In the genomic region with DNA sequence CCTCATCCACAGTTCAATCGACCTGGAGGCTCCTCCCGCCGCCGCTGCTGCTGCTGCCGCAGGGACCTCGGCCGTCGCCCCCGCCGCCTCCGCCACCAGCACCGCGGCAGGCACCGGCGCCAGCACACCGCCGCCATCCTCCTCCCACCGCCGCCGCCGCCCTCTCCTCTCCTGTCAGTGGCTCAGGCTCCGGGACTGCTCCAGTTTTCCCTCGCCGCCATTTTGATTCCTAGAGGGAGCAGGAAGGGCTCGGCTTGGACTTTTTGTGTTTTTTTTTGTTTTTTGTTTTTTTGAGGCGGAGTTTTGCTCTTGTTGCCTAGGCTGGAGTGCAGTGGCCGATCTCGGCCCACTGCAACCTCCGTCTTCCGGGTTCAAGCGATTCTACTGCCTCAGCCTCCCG, we compare ENCODE assay signal across 10 cellular contexts. TPM values are rescaled to one million over a fixed set of nuclear protein-coding genes. Genes with fewer than 3 reads are reported as not detected.
DNase-seq lines count a peak whose midpoint lies in the region; ATAC-seq, FAIRE-seq and TF ChIP-seq lines count a peak whose summit lies in the region.
"Had no signal": no experiment of that assay in that cellular context is flagged by ENCODE, and none has a peak within 500 bp of the region (broad histone marks: within the 10 kb centered on the region; RNA-seq: fewer than 3 reads in every experiment).

No MANE protein-coding gene starts in this region.

- peak overlapping the region; percentile 5 to 88 (median 82) for H3K27ac Mint-ChIP-seq in naive thymus-derived CD8-positive, alpha-beta T cell
- H3K27ac Mint-ChIP-seq: brain had no signal

- CTCF ChIA-PET in BJ (lab: Yijun Ruan, JAX): interaction anchor here (0.7 kb wide), 1 partner anchor 58 kb away, joined by 3 read pairs; a partner anchor contains a TSS

- peaks cover 0 to 3% (median 0%) of the 10 kb centered on the region in 9 donors for H3K9me3 Mint-ChIP-seq in naive thymus-derived CD8-positive, alpha-beta T cell
- H3K9me3 Mint-ChIP-seq: brain had no signal

- H3K4me3 Mint-ChIP-seq in naive thymus-derived CD8-positive, alpha-beta T cell: peak overlapping the region; percentile 30 to 86 (median 64)
- H3K4me3 Mint-ChIP-seq: brain had no signal

- DNase-seq in BJ (ENCODE audit: low read depth) (no peak), NB4 (ENCODE audit: low read depth) (peak; percentile 46), ascending aorta (ENCODE audit: low spot score in 2 of 2) (no peak), SJCRH30 (no peak), GM12891 (ENCODE audit: insufficient read length, low spot score) (no peak), NCI-H446 (lab: John Stamatoyannopoulos, UW) (no peak)
- DNase-seq in naive thymus-derived CD8-positive, alpha-beta T cell: peak in 2 of 10 donors; percentile 19 to 33
- DNase-seq: DND-41 had no signal

- H3K36me3 Mint-ChIP-seq in naive thymus-derived CD8-positive, alpha-beta T cell: peaks cover 0 to 5% (median 4%) of the 10 kb centered on the region in 3 donors
- H3K36me3 Mint-ChIP-seq: brain had no signal

- H3K27ac ChIP-seq in ascending aorta: no peak overlapping the region
- no peak overlapping the region for H3K27ac ChIP-seq in SJCRH30

- H3K4me1 ChIP-seq in ascending aorta: peaks cover 4 to 10% of the 10 kb centered on the region in 2 donors
- no peaks in the 10 kb centered on the region for H3K4me1 ChIP-seq in SJCRH30

- H3K4me1 Mint-ChIP-seq in naive thymus-derived CD8-positive, alpha-beta T cell: peaks cover 11 to 18% (median 14%) of the 10 kb centered on the region in 4 donors

- peaks cover 3 to 12% (median 4%) of the 10 kb centered on the region in 5 donors for H3K27me3 Mint-ChIP-seq in naive thymus-derived CD8-positive, alpha-beta T cell
- H3K27me3 Mint-ChIP-seq: brain had no signal

- H3K27me3 ChIP-seq in BJ (ENCODE audit: control insufficient read depth, insufficient read depth, low read length) (no peaks in the 10 kb centered on the region), ascending aorta (no peaks in the 10 kb centered on the region), SJCRH30 (no peaks in the 10 kb centered on the region)

- H3K36me3 ChIP-seq in BJ (ENCODE audit: control insufficient read depth, insufficient read depth, low read length) (no peaks in the 10 kb centered on the region), ascending aorta (no peaks in the 10 kb centered on the region), SJCRH30 (0 out of 2 replicates have a peak, but pooled peaks cover 3% of the 10 kb centered on the region)

- FAIRE-seq in GM12891 (lab: Jason Lieb, UNC): no peak

- no peak for ATAC-seq in naive thymus-derived CD8-positive, alpha-beta T cell
- ATAC-seq in HG03097 (IDR thresholded peaks at IDR 0.05; ENCODE audit: low FRiP score, unreplicated experiment): no peak

- H3K9me3 ChIP-seq in ascending aorta (no peaks in the 10 kb centered on the region), SJCRH30 (replicated peaks) (no peaks in the 10 kb centered on the region)

- TF ChIP-seq POLR2A in NB4 (IDR thresholded peaks at IDR 0.05; ENCODE audit: extremely low read depth, insufficient read length) (no peak), GM12891 (IDR thresholded peaks at IDR 0.05; ENCODE audit: low read depth, low read length) (no peak)

- POLR2A ChIA-PET in BJ (lab: Charles Lee): no interaction called here
- POLR2A ChIA-PET in naive thymus-derived CD8-positive, alpha-beta T cell (lab: Charles Lee): no interaction called here

- TF ChIP-seq CTCF in BJ (IDR thresholded peaks at IDR 0.05; ENCODE audit: insufficient read depth, low read depth, low read length) (no peak), NB4 (IDR thresholded peaks at IDR 0.05; ENCODE audit: low read depth, low read length) (no peak), ascending aorta (IDR thresholded peaks at IDR 0.05) (no peak)

- peak overlapping the region; percentile 8; the same call in 1 of the 2 replicates for H3K4me3 ChIP-seq in BJ (ENCODE audit: low read depth, low read length)
- H3K4me3 ChIP-seq in NB4 (ENCODE audit: low read depth, low read length): peak overlapping the region; percentile 61
- H3K4me3 ChIP-seq in ascending aorta: peak overlapping the region; percentile 17 to 50
- H3K4me3 ChIP-seq in SJCRH30: no peak overlapping the region

- intact Hi-C loops in ascending aorta (cut with DNase I): no loop called here

TF ChIP-seq in GM12891, 5 proteins besides CTCF, POLR2A, EP300 and RAD21:
- TF ChIP-seq POLR2AphosphoS5 (IDR thresholded peaks at IDR 0.05; ENCODE audit: low read depth, low read length) (no peak), POU2F2 (IDR thresholded peaks at IDR 0.05; ENCODE audit: low read depth, low read length) (no peak), PAX5 (IDR thresholded peaks at IDR 0.05; ENCODE audit: insufficient read depth, low read length, severe bottlenecking) (no peak), SPI1 (IDR thresholded peaks at IDR 0.05; ENCODE audit: low read depth, low read length) (no peak), TAF1 (IDR thresholded peaks at IDR 0.05; ENCODE audit: low read depth, low read length) (no peak)

RNA-seq across cellular contexts. Expression of a gene that starts 3.0 kb away (rescaled TPM):
- 2.3 and 3.3 TPM in 2 replicates for polyA plus RNA-seq in BJ (2011; rRNA removed)
- 1.5 and 2.0 TPM in 2 replicates for polyA minus RNA-seq in BJ (2011; rRNA and poly(A)+ RNA removed)
- total RNA-seq in ascending aorta: 0.11 TPM
- total RNA-seq in naive thymus-derived CD8-positive, alpha-beta T cell: under 1 TPM in 1 of 2 experiments, not detected in 1; 0.34 TPM
- not detected for polyA plus RNA-seq in naive thymus-derived CD8-positive, alpha-beta T cell
- total RNA-seq in SJCRH30 (2014; rRNA removed; shearing (Covaris generic)): 49.5 and 53.1 TPM in 2 replicates
- polyA plus RNA-seq in GM12891 (2012; ENCODE audit: low read depth, missing spikeins): 8.0 TPM

RNA-seq across cellular contexts. Expression of a gene that starts 58.4 kb away (rescaled TPM):
- polyA plus RNA-seq in BJ (2011; rRNA removed): 58.0 and 59.1 TPM in 2 replicates
- polyA minus RNA-seq in BJ (2011; rRNA and poly(A)+ RNA removed): 51.9 and 58.0 TPM in 2 replicates
- total RNA-seq in ascending aorta: 48.5 TPM
- 10 to 100 TPM; 43.9 to 52.1 TPM for total RNA-seq in naive thymus-derived CD8-positive, alpha-beta T cell
- 10 to 100 TPM; 25.8 to 35.1 (median 27.1) TPM for polyA plus RNA-seq in naive thymus-derived CD8-positive, alpha-beta T cell
- total RNA-seq in SJCRH30 (2014; rRNA removed; shearing (Covaris generic)): 3.6 and 4.0 TPM in 2 replicates
- polyA plus RNA-seq in GM12891 (2012; ENCODE audit: low read depth, missing spikeins): 31.1 TPM

Comparison
In these comparisons a context has a peak if more than half of its experiments do, and no peak if none do; other contexts are left out.
1. RNA of a gene that starts 3.0 kb away (total RNA-seq): 49.5 to 53.1 TPM in SJCRH30; 0.34 TPM in naive thymus-derived CD8-positive, alpha-beta T cell and 0.11 TPM in ascending aorta (single experiment); every median in the first group is over 10 times any median in the second.